In genomic region chr6:30325873-30326445, GRCh38 we compare ENCODE assay signal across 8 cellular contexts.
DNase-seq lines count a peak whose midpoint lies in the region; ATAC-seq lines count a peak whose summit lies in the region.

No MANE protein-coding gene starts in this region.

- in situ Hi-C loops in KBM-7 (cut with MboI; ENCODE audit: low pct_unique_long_range_greater_than_20kb, low sequenced_read_pairs) = no loop called here

- DNase-seq in DMS 273 treated with DMSO at 0.1 percent for 48 hours (lab: John Stamatoyannopoulos, UW) (peak; percentile 54), KBM-7 (peak; percentile 87), SIG-M5 treated with dmso at 0.1 percent for 504 hours (lab: John Stamatoyannopoulos, UW; ENCODE audit: unreplicated experiment) (peak; percentile 73), islet precursor cell (peak; percentile 85), T1000 (lab: John Stamatoyannopoulos, UW) (no peak)
- peak; percentile 37 to 57 for DNase-seq in stimulated activated CD4-positive, alpha-beta T cell treated with anti-CD3 and anti-CD28 coated beads, Interleukin-15, amount 100 ng/mL, for 1 hour (ENCODE audit: low read depth in 1 of 2, low spot score in 1 of 2)

- ATAC-seq in GM21723 (IDR thresholded peaks at IDR 0.05; ENCODE audit: unreplicated experiment) = peak; percentile 48

- H3K27ac ChIP-seq in angular gyrus (ENCODE audit: low read depth, low read length) = peak overlapping the region; percentile 91
